Comparison of ENCODE assay signal across 22 cellular contexts in the genomic region with DNA sequence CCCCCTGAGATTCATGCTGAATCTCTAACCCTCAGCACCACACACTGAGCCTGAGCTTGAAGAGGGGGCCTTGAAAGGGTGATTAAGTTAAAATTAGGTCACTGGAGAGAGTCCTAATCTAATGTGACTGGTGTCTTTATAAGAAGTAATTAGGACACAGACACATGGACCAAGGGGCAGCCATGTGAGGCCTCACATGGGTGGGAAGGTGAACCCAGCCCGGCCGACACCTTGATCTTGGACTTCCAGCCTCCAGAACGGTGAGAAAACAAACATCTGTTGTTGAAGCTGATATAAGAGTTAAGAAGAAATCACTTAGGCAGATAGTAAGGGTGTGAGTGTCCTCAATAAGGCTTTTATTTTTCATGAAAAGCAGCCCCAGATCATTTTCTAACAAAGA.
"Had no signal": no experiment of that assay in that cellular context is flagged by ENCODE, and none has a peak within 500 bp of the region (broad histone marks: within the 10 kb centered on the region; RNA-seq: fewer than 3 reads in every experiment).

No MANE protein-coding gene starts in this region.

- DNase-seq: hippocampal formation; immature natural killer cell; kidney; left colon; left ventricle myocardium inferior; mesendoderm; midbrain; mucosa of descending colon; naive thymus-derived CD4-positive, alpha-beta T cell; ovary; right cardiac atrium; stimulated activated CD4-positive, alpha-beta T cell treated with anti-CD3 and anti-CD28 coated beads, Interleukin-15, amount 100 ng/mL, for 24 hours; stimulated activated CD4-positive, alpha-beta T cell treated with anti-CD3 and anti-CD28 coated beads, Interleukin-2, amount 100 ng/mL, for 24 hours; stimulated activated CD4-positive, alpha-beta T cell treated with anti-CD3 and anti-CD28 coated beads, Interleukin-4, amount 100 ng/mL, for 1 hour; stimulated activated naive B cell treated with anti-CD40 and anti-IgM and Interleukin-4, amounts not matched to agents 10 μg/mL and 1 μg/mL and 100 μg/mL, for 72 hours; stimulated activated naive CD8-positive, alpha-beta T cell treated with anti-CD3 and anti-CD28 coated beads, Interleukin-15, Interleukin-2, amounts not matched to agents 100 U/mL and 50 U/mL, for 24 hours; stomach; testis; thyroid gland; transverse colon; uterus had no signal

- ATAC-seq: left colon; mucosa of descending colon; naive thymus-derived CD4-positive, alpha-beta T cell; natural killer cell treated with Interleukin-12 subunit alpha and Interleukin-12 subunit beta and Interleukin-15 and Interleukin-18, amount 100 ng/mL, for 72 hours; right cardiac atrium; stimulated activated naive B cell treated with anti-CD40 and anti-IgM and Interleukin-4, amounts not matched to agents 10 μg/mL and 1 μg/mL and 100 μg/mL, for 72 hours; stimulated activated naive CD8-positive, alpha-beta T cell treated with anti-CD3 and anti-CD28 coated beads, Interleukin-15, Interleukin-2, amounts not matched to agents 100 U/mL and 50 U/mL, for 24 hours had no signal
